In genomic region chr4:899556-899906, GRCh38 we compare ENCODE assay signal across 16 cellular contexts. TPM values are rescaled to one million over a fixed set of nuclear protein-coding genes. Genes with fewer than 3 reads are reported as not detected.
DNase-seq lines count a peak whose midpoint lies in the region; ATAC-seq and TF ChIP-seq lines count a peak whose summit lies in the region.
"Had no signal": no experiment of that assay in that cellular context is flagged by ENCODE, and none has a peak within 500 bp of the region (broad histone marks: within the 10 kb centered on the region; RNA-seq: fewer than 3 reads in every experiment).

No MANE protein-coding gene starts in this region.

- H3K9me3 ChIP-seq in neuronal stem cell (replicated peaks in 1 of 2; ENCODE audit: control insufficient read depth in 2 of 2, insufficient read depth in 1 of 2, low read depth in 1 of 2, low read length in 2 of 2) (peaks cover 0 to 1% of the 10 kb centered on the region in 2 donors), upper lobe of right lung (no peaks in the 10 kb centered on the region)
- H3K9me3 ChIP-seq: BLaER1, Caco-2, HAP-1 had no signal

- H4K91ac ChIP-seq in neuronal stem cell (ENCODE audit: low read depth, low read length, poor library complexity), result no peak overlapping the region

- no peaks in the 10 kb centered on the region for H3K27me3 Mint-ChIP-seq in central memory CD8-positive, alpha-beta T cell
- no peaks in the 10 kb centered on the region for H3K27me3 Mint-ChIP-seq in glutamatergic neuron (ENCODE audit: unreplicated experiment)
- H3K27me3 Mint-ChIP-seq: CD8-positive, alpha-beta memory T cell had no signal

- H3K18ac ChIP-seq in neuronal stem cell (ENCODE audit: low read length), result no peak overlapping the region

- no CpG with 5 or more reads among the region's 12 CpGs for WGBS in neuronal stem cell (ENCODE audit: extremely low coverage in 2 of 2, insufficient read length in 2 of 2, insufficient replicate concordance in 1 of 2), 2 donors

- no peak overlapping the region for H2AK5ac ChIP-seq in neuronal stem cell (ENCODE audit: low read depth, low read length)

- H3K36me3 Mint-ChIP-seq in central memory CD8-positive, alpha-beta T cell (ENCODE audit: insufficient read depth), result peaks cover 33% of the 10 kb centered on the region
- no peaks in the 10 kb centered on the region for H3K36me3 Mint-ChIP-seq in glutamatergic neuron (ENCODE audit: unreplicated experiment)

- no peak overlapping the region for H2BK120ac ChIP-seq in neuronal stem cell (ENCODE audit: low read depth, low read length)

- peaks cover 11% of the 10 kb centered on the region for H3K79me1 ChIP-seq in neuronal stem cell (ENCODE audit: low read depth, low read length)

- H2BK12ac ChIP-seq in neuronal stem cell (ENCODE audit: low read length), result no peak overlapping the region

- H3K4me3 ChIP-seq in neuronal stem cell (ENCODE audit: low read length in 2 of 2) (no peak overlapping the region), upper lobe of right lung (no peak overlapping the region)
- H3K4me3 ChIP-seq: BLaER1, HAP-1 had no signal

- H4K8ac ChIP-seq in neuronal stem cell (ENCODE audit: low read depth, low read length), result no peak overlapping the region

- H3K9me3 Mint-ChIP-seq in central memory CD8-positive, alpha-beta T cell, result no peaks in the 10 kb centered on the region
- H3K9me3 Mint-ChIP-seq in glutamatergic neuron (ENCODE audit: unreplicated experiment), result peaks cover 4% of the 10 kb centered on the region
- H3K9me3 Mint-ChIP-seq: CD8-positive, alpha-beta memory T cell; HFFc6 had no signal

- no peak overlapping the region for H3K9ac ChIP-seq in neuronal stem cell (ENCODE audit: low read depth, low read length, poor library complexity)
- H3K9ac ChIP-seq: BLaER1 had no signal

- no peak overlapping the region for H3K4me3 Mint-ChIP-seq in central memory CD8-positive, alpha-beta T cell
- H3K4me3 Mint-ChIP-seq in glutamatergic neuron (ENCODE audit: unreplicated experiment), result no peak overlapping the region
- H3K4me3 Mint-ChIP-seq: HFFc6 had no signal

- DNase-seq in Right ventricle myocardium inferior (ENCODE audit: missing footprints) (peak; percentile 33), cardiac septum (ENCODE audit: low spot score) (no peak), glutamatergic neuron (no peak), neuronal stem cell (ENCODE audit: low spot score) (no peak), upper lobe of right lung (no peak), superior temporal gyrus (ENCODE audit: extremely low spot score) (no peak)
- no peak for DNase-seq in central memory CD8-positive, alpha-beta T cell (ENCODE audit: low spot score in 2 of 2)
- DNase-seq: 8988T; AML-193; Caco-2; CD8-positive, alpha-beta memory T cell; GF-D8; GOT3; HFFc6 had no signal

- no peaks in the 10 kb centered on the region for H3K27me3 ChIP-seq in neuronal stem cell (ENCODE audit: control insufficient read depth in 3 of 3, insufficient read depth in 3 of 3, low read depth in 1 of 3, low read length in 3 of 3)
- no peaks in the 10 kb centered on the region for H3K27me3 ChIP-seq in upper lobe of right lung
- H3K27me3 ChIP-seq: BLaER1 had no signal

- peak overlapping the region; percentile 2 for H3K23ac ChIP-seq in neuronal stem cell (ENCODE audit: low read depth, low read length, poor library complexity)

- H2BK15ac ChIP-seq in neuronal stem cell (ENCODE audit: low read length), result no peak overlapping the region

- H3K36me3 ChIP-seq in neuronal stem cell (replicated peaks in 1 of 2; ENCODE audit: control insufficient read depth in 2 of 2, insufficient read depth in 2 of 2, low read length in 2 of 2) (peaks cover 13 to 47% of the 10 kb centered on the region in 2 donors), upper lobe of right lung (peaks cover 51% of the 10 kb centered on the region)

- H3K4me2 ChIP-seq in neuronal stem cell (ENCODE audit: insufficient read depth, low read length, poor library complexity, severe bottlenecking), result no peak overlapping the region
- H3K4me2 ChIP-seq: BLaER1 had no signal

- peaks cover 24% of the 10 kb centered on the region for H3K4me1 Mint-ChIP-seq in central memory CD8-positive, alpha-beta T cell
- H3K4me1 Mint-ChIP-seq in glutamatergic neuron (ENCODE audit: low read depth, unreplicated experiment), result peaks cover 5% of the 10 kb centered on the region

- H2BK5ac ChIP-seq in neuronal stem cell (ENCODE audit: low read length), result no peak overlapping the region

- no peak overlapping the region for H3K4ac ChIP-seq in neuronal stem cell (ENCODE audit: low read length)

- ATAC-seq in Right ventricle myocardium inferior (no peak), upper lobe of right lung (no peak)
- ATAC-seq in central memory CD8-positive, alpha-beta T cell (replicated peaks; ENCODE audit: extremely low read depth, poor library complexity, severe bottlenecking), result no peak

- H2AFZ ChIP-seq in neuronal stem cell (ENCODE audit: low read length), result no peak overlapping the region

- H3K27ac ChIP-seq in neuronal stem cell (replicated peaks; ENCODE audit: low read length) (no peak overlapping the region), upper lobe of right lung (no peak overlapping the region)
- H3K27ac ChIP-seq: BLaER1 had no signal

- no peaks in the 10 kb centered on the region for H3K4me1 ChIP-seq in neuronal stem cell (ENCODE audit: control insufficient read depth in 2 of 2, insufficient read depth in 1 of 2, low read depth in 1 of 2, low read length in 2 of 2)
- no peaks in the 10 kb centered on the region for H3K4me1 ChIP-seq in upper lobe of right lung
- H3K4me1 ChIP-seq: BLaER1, Caco-2, HAP-1 had no signal

- intact Hi-C loops in Right ventricle myocardium inferior (cut with DNase I), result no loop called here
- intact Hi-C loops in cardiac septum (cut with DNase I), result no loop called here
- intact Hi-C loops in upper lobe of right lung (cut with DNase I), result no loop called here

- peak overlapping the region; percentile 83 for H3K27ac Mint-ChIP-seq in central memory CD8-positive, alpha-beta T cell (ENCODE audit: low read depth)
- peak overlapping the region; percentile 18 for H3K27ac Mint-ChIP-seq in glutamatergic neuron (ENCODE audit: unreplicated experiment)
- H3K27ac Mint-ChIP-seq: HFFc6 had no signal

- no peak for TF ChIP-seq CTCF in glutamatergic neuron (IDR thresholded peaks at IDR 0.05; ENCODE audit: partially characterized antibody, unreplicated experiment)
- no peak for TF ChIP-seq CTCF in upper lobe of right lung (IDR thresholded peaks at IDR 0.05)

- no peak overlapping the region for H3K14ac ChIP-seq in neuronal stem cell (ENCODE audit: low read length)

RNA-seq across cellular contexts. Expression of gene GAK, which starts 32.6 kb away (rescaled TPM):
- 29.3 TPM for total RNA-seq in Right ventricle myocardium inferior
- 36.1 TPM for total RNA-seq in cardiac septum
- 123 TPM for total RNA-seq in glutamatergic neuron (ENCODE audit: unreplicated experiment)
- 35.3 TPM for polyA plus RNA-seq in neuronal stem cell (2013, experiment 1 of 2)
- polyA plus RNA-seq in neuronal stem cell (2013, experiment 2 of 2), result 34.3 TPM
- 138 TPM for total RNA-seq in upper lobe of right lung

RNA-seq across cellular contexts. Expression of gene TMEM175, which starts 32.7 kb away (rescaled TPM):
- 17.4 TPM for total RNA-seq in Right ventricle myocardium inferior
- total RNA-seq in cardiac septum, result 22.7 TPM
- total RNA-seq in glutamatergic neuron (ENCODE audit: unreplicated experiment), result 62.7 TPM
- polyA plus RNA-seq in neuronal stem cell (2013, experiment 1 of 2), result 8.0 TPM
- 7.7 TPM for polyA plus RNA-seq in neuronal stem cell (2013, experiment 2 of 2)
- 42.4 TPM for total RNA-seq in upper lobe of right lung
